In the genomic region with DNA sequence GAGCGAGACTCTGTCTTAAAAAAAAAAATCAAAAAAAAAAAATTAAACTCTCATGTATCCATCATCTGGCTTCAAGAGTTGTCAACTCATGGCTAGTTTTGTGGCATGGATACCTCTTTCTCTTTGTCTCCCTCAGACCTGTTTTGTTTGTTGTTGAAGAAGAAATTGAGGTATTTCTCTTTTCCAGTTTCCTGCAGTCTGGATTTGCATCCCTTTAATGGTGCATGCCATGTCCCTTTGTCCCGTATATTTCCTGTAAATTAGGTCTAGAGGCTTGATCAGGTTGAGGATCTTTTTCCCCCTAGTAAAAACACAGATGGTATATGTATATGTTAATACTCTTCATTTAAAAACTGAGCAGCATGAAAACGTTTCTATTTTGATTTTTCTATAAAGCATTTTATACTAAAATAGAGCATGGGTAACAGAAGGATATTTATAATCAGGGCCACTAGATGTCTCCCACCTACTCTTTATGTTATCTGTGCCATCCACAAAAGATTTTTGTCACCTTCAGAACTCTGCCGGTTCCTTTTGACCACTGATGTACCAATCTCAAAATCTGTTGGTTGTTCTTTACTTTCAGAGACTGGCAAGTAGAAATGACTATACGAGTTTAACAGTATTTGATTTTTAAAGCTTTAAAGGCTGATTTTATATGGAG, we compare ENCODE assay signal across 12 cellular contexts.
A peak's percentile ranks its signal among the peaks of the same experiment; 100 is the strongest.
DNase-seq lines count a peak whose midpoint lies in the region; ATAC-seq and TF ChIP-seq lines count a peak whose summit lies in the region.
"Had no signal": no experiment of that assay in that cellular context is flagged by ENCODE, and none has a peak within 500 bp of the region (broad histone marks: within the 10 kb centered on the region; RNA-seq: fewer than 3 reads in every experiment).

No MANE protein-coding gene starts in this region.

- no peaks in the 10 kb centered on the region for H3K27me3 Mint-ChIP-seq in activated naive CD8-positive, alpha-beta T cell treated with anti-CD3 and anti-CD28 coated beads, Interleukin-2, amount 50 U/mL, for 24 hours
- H3K27me3 Mint-ChIP-seq in nephron progenitor cell (ENCODE audit: low read depth, poor library complexity) = no peaks in the 10 kb centered on the region
- H3K27me3 Mint-ChIP-seq: natural killer cell treated with Interleukin-12 subunit alpha and Interleukin-12 subunit beta and Interleukin-15 and Interleukin-18, amount 100 ng/mL, for 72 hours had no signal

- H3K4me3 ChIP-seq in AG10803 (ENCODE audit: low read length) (no peak overlapping the region), epithelial cell of proximal tubule (ENCODE audit: low read depth, low read length) (no peak overlapping the region)

- H3K4me3 Mint-ChIP-seq in activated naive CD8-positive, alpha-beta T cell treated with anti-CD3 and anti-CD28 coated beads, Interleukin-2, amount 50 U/mL, for 24 hours = no peak overlapping the region
- no peak overlapping the region for H3K4me3 Mint-ChIP-seq in nephron progenitor cell
- H3K4me3 Mint-ChIP-seq: natural killer cell treated with Interleukin-12 subunit alpha and Interleukin-12 subunit beta and Interleukin-15 and Interleukin-18, amount 100 ng/mL, for 72 hours had no signal

- no peak overlapping the region for H3K27ac Mint-ChIP-seq in activated naive CD8-positive, alpha-beta T cell treated with anti-CD3 and anti-CD28 coated beads, Interleukin-2, amount 50 U/mL, for 24 hours
- no peak overlapping the region for H3K27ac Mint-ChIP-seq in nephron progenitor cell
- H3K27ac Mint-ChIP-seq: natural killer cell treated with Interleukin-12 subunit alpha and Interleukin-12 subunit beta and Interleukin-15 and Interleukin-18, amount 100 ng/mL, for 72 hours had no signal

- H3K9me3 Mint-ChIP-seq in activated naive CD8-positive, alpha-beta T cell treated with anti-CD3 and anti-CD28 coated beads, Interleukin-2, amount 50 U/mL, for 24 hours = no peaks in the 10 kb centered on the region
- no peaks in the 10 kb centered on the region for H3K9me3 Mint-ChIP-seq in nephron progenitor cell
- H3K9me3 Mint-ChIP-seq: natural killer cell treated with Interleukin-12 subunit alpha and Interleukin-12 subunit beta and Interleukin-15 and Interleukin-18, amount 100 ng/mL, for 72 hours had no signal

- ATAC-seq in GM18511 (IDR thresholded peaks at IDR 0.05; ENCODE audit: unreplicated experiment) (peak; percentile 45), HG03521 (IDR thresholded peaks at IDR 0.05; ENCODE audit: unreplicated experiment) (no peak)
- no peak for ATAC-seq in activated naive CD8-positive, alpha-beta T cell treated with anti-CD3 and anti-CD28 coated beads, Interleukin-2, amount 50 U/mL, for 24 hours
- ATAC-seq: natural killer cell treated with Interleukin-12 subunit alpha and Interleukin-12 subunit beta and Interleukin-15 and Interleukin-18, amount 100 ng/mL, for 72 hours had no signal

- H3K36me3 Mint-ChIP-seq in activated naive CD8-positive, alpha-beta T cell treated with anti-CD3 and anti-CD28 coated beads, Interleukin-2, amount 50 U/mL, for 24 hours (ENCODE audit: low read depth) = peaks cover 34% of the 10 kb centered on the region
- peaks cover 40% of the 10 kb centered on the region for H3K36me3 Mint-ChIP-seq in nephron progenitor cell (ENCODE audit: low read depth)

- DNase-seq in AG10803 (ENCODE audit: low read depth) (no peak), NCI-H510A treated with DMSO at 0.1 percent for 48 hours (lab: John Stamatoyannopoulos, UW) (peak; percentile 90), epithelial cell of proximal tubule (ENCODE audit: low read depth) (no peak), NOMO-1 treated with dmso at 0.1 percent for 144 hours (lab: John Stamatoyannopoulos, UW; ENCODE audit: unreplicated experiment) (no peak), nephron progenitor cell (no peak)
- no peak for DNase-seq in activated naive CD8-positive, alpha-beta T cell treated with anti-CD3 and anti-CD28 coated beads, Interleukin-2, amount 50 U/mL, for 24 hours
- DNase-seq: activated CD4-positive, alpha-beta T cell treated with anti-CD3 and anti-CD28 coated beads for 1 hour; amniotic stem cell; NK-92 treated with Interleukin-12 subunit alpha and Interleukin-12 subunit beta, amount 100 ng/mL, for 24 hours had no signal

- H3K4me1 Mint-ChIP-seq in activated naive CD8-positive, alpha-beta T cell treated with anti-CD3 and anti-CD28 coated beads, Interleukin-2, amount 50 U/mL, for 24 hours = peaks cover 2% of the 10 kb centered on the region
- no peaks in the 10 kb centered on the region for H3K4me1 Mint-ChIP-seq in nephron progenitor cell

- TF ChIP-seq CTCF in AG10803 (conservative IDR thresholded peaks at IDR 0.05; ENCODE audit: low read length) = peak; percentile 24
- peak; percentile 20 for TF ChIP-seq CTCF in epithelial cell of proximal tubule (conservative IDR thresholded peaks at IDR 0.05; ENCODE audit: low read depth, low read length)
- no peak for TF ChIP-seq CTCF in nephron progenitor cell (IDR thresholded peaks at IDR 0.05)
